10 cellular contexts compared by ENCODE assay signal in the genomic region with DNA sequence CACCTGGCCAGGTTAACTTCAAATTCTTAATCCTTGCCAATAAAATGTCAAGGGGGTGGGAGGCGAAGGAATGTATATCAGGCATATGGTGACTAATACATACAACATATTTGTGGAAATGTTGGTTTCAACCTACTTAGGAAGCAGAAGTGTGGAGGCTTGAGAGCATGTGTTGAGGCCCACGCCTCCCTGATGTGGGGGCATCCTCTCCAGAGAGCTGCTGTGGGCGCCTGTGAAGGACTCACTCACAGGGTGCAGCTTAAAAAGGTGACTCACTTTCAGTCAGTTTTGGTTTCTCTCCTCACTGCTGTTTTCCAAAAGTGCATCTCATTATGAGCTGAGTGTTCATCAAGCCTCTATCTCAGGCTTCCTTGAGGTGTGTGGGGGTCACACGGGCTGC. TPM values are rescaled to one million over a fixed set of nuclear protein-coding genes. Genes with fewer than 3 reads are reported as not detected.
A peak's percentile ranks its signal among the peaks of the same experiment; 100 is the strongest.
DNase-seq lines count a peak whose midpoint lies in the region; ATAC-seq and TF ChIP-seq lines count a peak whose summit lies in the region.
"Had no signal": no experiment of that assay in that cellular context is flagged by ENCODE, and none has a peak within 500 bp of the region (broad histone marks: within the 10 kb centered on the region; RNA-seq: fewer than 3 reads in every experiment).

No MANE protein-coding gene starts in this region.

- in situ Hi-C loops in G401 (cut with HindIII; ENCODE audit: low sequenced_read_pairs), result no loop called here

- H3K9me3 ChIP-seq in Caco-2, result no peaks in the 10 kb centered on the region
- H3K9me3 ChIP-seq: left ventricle myocardium inferior had no signal

- POLR2A ChIA-PET in GM10248 (lab: Yijun Ruan, JAX), result no interaction called here
- POLR2A ChIA-PET in Caco-2 (lab: Charles Lee), result no interaction called here

- ATAC-seq in GM21619 (IDR thresholded peaks at IDR 0.05; ENCODE audit: unreplicated experiment), result peak; percentile 85

- H3K9me3 Mint-ChIP-seq in chondrocyte (ENCODE audit: low read depth), result peaks cover 3% of the 10 kb centered on the region
- no peaks in the 10 kb centered on the region for H3K9me3 Mint-ChIP-seq in Caco-2 (ENCODE audit: unreplicated experiment)

- no peaks in the 10 kb centered on the region for H3K36me3 ChIP-seq in Caco-2 (ENCODE audit: control insufficient read depth, insufficient read depth, low read length)
- H3K36me3 ChIP-seq: left ventricle myocardium inferior had no signal

- H3K4me1 Mint-ChIP-seq in chondrocyte (ENCODE audit: low read depth) (peaks cover 15% of the 10 kb centered on the region), Caco-2 (ENCODE audit: low read depth, unreplicated experiment) (no peaks in the 10 kb centered on the region)

- CTCF ChIA-PET in GM10248 (lab: Yijun Ruan, JAX), result no interaction called here
- CTCF ChIA-PET in Caco-2 (lab: Charles Lee), result no interaction called here

- no peaks in the 10 kb centered on the region for H3K4me1 ChIP-seq in Caco-2

- BruUV-seq in Caco-2 (replicated peaks; lab: Mats Ljungman, UMichigan), result no TSS peak

- H3K27ac Mint-ChIP-seq in chondrocyte (ENCODE audit: unreplicated experiment) (no peak overlapping the region), Caco-2 (ENCODE audit: unreplicated experiment) (no peak overlapping the region)

- TF ChIP-seq CTCF in GM10248 (IDR thresholded peaks at IDR 0.05; ENCODE audit: control extremely low read depth, extremely low read depth, low read depth, missing control alignments) (no peak), chondrocyte (IDR thresholded peaks at IDR 0.05) (no peak), Caco-2 (IDR thresholded peaks at IDR 0.05; ENCODE audit: insufficient read depth in 1 of 2, low read depth in 1 of 2, low read length in 1 of 2, severe bottlenecking in 1 of 2, unreplicated experiment in 1 of 2) (no peak)

- no peaks in the 10 kb centered on the region for H3K36me3 Mint-ChIP-seq in chondrocyte (ENCODE audit: low read depth)
- peaks cover 4% of the 10 kb centered on the region for H3K36me3 Mint-ChIP-seq in Caco-2 (ENCODE audit: insufficient read depth, unreplicated experiment)

- intact Hi-C loops in Caco-2 (cut with micrococcal nuclease; ENCODE audit: unreplicated experiment), result no loop called here

- H3K27me3 ChIP-seq in Caco-2 (replicated peaks; ENCODE audit: control insufficient read depth, insufficient read depth, low read length), result no peaks in the 10 kb centered on the region

- H3K4me3 ChIP-seq in Caco-2 (ENCODE audit: low read depth, low read length), result no peak overlapping the region
- H3K4me3 ChIP-seq: left ventricle myocardium inferior had no signal

- H3K27me3 Mint-ChIP-seq in chondrocyte (ENCODE audit: low read depth) (no peaks in the 10 kb centered on the region), Caco-2 (ENCODE audit: insufficient read depth, unreplicated experiment) (no peaks in the 10 kb centered on the region)

- DNase-seq in GM10248 (ENCODE audit: extremely low spot score) (peak; percentile 59), NCI-H69 (lab: John Stamatoyannopoulos, UW) (peak; percentile 3), inferior parietal cortex (ENCODE audit: extremely low spot score) (peak; percentile 42), chondrocyte (ENCODE audit: low spot score) (no peak), G401 (ENCODE audit: low spot score) (no peak), Caco-2 (no peak), DMS79 (lab: John Stamatoyannopoulos, UW) (no peak)
- DNase-seq: left ventricle myocardium inferior, NCI-H2171 had no signal

- H3K4me3 Mint-ChIP-seq in chondrocyte (ENCODE audit: unreplicated experiment), result no peak overlapping the region
- no peak overlapping the region for H3K4me3 Mint-ChIP-seq in Caco-2 (ENCODE audit: unreplicated experiment)

RNA-seq across cellular contexts. Expression of gene LNX1, which starts 27.5 kb away (rescaled TPM):
- total RNA-seq in chondrocyte (1.1 to 2.3 TPM (median 1.8 TPM) in 3 replicates), Caco-2 (2022) (9.3 and 12.4 TPM in 2 replicates)
- 0.31 TPM in 1 of 2 replicates, not detected in the other for total RNA-seq in G401 (2014; rRNA removed; shearing (Covaris generic))

Comparison
In these comparisons a context has a peak if more than half of its experiments do, and no peak if none do; other contexts are left out.
1. DNase-seq: peak in GM10248 (single experiment), NCI-H69 (single experiment) and inferior parietal cortex (single experiment); none in chondrocyte (single experiment), G401 (single experiment), Caco-2 (0 of 2) and DMS79 (single experiment).